Comparison of ENCODE assay signal across 12 cellular contexts in the genomic region with DNA sequence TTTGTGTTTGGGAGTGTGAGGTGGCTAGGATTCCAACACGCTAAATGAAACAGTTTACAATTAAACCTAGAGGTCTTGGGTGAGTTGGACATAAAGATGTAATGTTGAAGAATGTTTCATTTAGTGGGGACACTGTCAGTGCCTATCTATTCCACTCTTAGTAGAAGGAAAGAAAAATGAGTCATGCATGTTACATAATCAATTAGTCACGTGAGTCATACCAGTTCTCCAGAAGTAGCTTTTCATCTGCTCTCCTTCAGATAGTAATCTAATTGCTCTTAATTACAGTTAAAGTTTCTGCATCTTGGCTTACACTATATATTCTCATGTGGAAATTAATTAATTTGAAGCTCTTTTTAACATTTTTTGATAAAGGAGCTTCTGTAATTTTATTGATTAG.
DNase-seq lines count a peak whose midpoint lies in the region; ATAC-seq, FAIRE-seq and TF ChIP-seq lines count a peak whose summit lies in the region.
"Had no signal": no experiment of that assay in that cellular context is flagged by ENCODE, and none has a peak within 500 bp of the region (broad histone marks: within the 10 kb centered on the region; RNA-seq: fewer than 3 reads in every experiment).

No MANE protein-coding gene starts in this region.

- no peak overlapping the region for H2BK15ac ChIP-seq in mesendoderm (replicated peaks; ENCODE audit: low read depth)

- H3K9me3 ChIP-seq in GM12878 (replicated peaks; ENCODE audit: control insufficient read depth, insufficient read depth, low read length): no peaks in the 10 kb centered on the region; the same call in 2 of the 3 replicates
- H3K9me3 ChIP-seq in BE2C: no peaks in the 10 kb centered on the region
- H3K9me3 ChIP-seq: upper lobe of left lung had no signal

- H4K8ac ChIP-seq in mesendoderm (ENCODE audit: low read depth, low read length): no peak overlapping the region

- no peak overlapping the region for H2AFZ ChIP-seq in GM12878 (ENCODE audit: control insufficient read depth, low read depth, low read length)

- H4K20me1 ChIP-seq in GM12878 (ENCODE audit: control insufficient read depth, insufficient read depth): no peaks in the 10 kb centered on the region

- H3K4me1 ChIP-seq in GM12878 (ENCODE audit: control insufficient read depth, insufficient read depth, low read length) (no peaks in the 10 kb centered on the region), mesendoderm (ENCODE audit: control insufficient read depth, low read depth, low read length) (peaks cover 6% of the 10 kb centered on the region), BE2C (no peaks in the 10 kb centered on the region)
- H3K4me1 ChIP-seq: upper lobe of left lung had no signal

- H3K4me2 ChIP-seq in GM12878 (ENCODE audit: control insufficient read depth, insufficient read depth) (no peak overlapping the region), mesendoderm (ENCODE audit: low read length) (no peak overlapping the region)

- H3K36me3 ChIP-seq in GM12878 (ENCODE audit: control insufficient read depth in 2 of 2, insufficient read depth in 2 of 2, low read length in 1 of 2) (no peaks in the 10 kb centered on the region), mesendoderm (ENCODE audit: control insufficient read depth, insufficient read depth, low read length) (no peaks in the 10 kb centered on the region), BE2C (no peaks in the 10 kb centered on the region)
- H3K36me3 ChIP-seq: upper lobe of left lung had no signal

- H3K27me3 ChIP-seq in GM12878 (replicated peaks in 1 of 2; ENCODE audit: control insufficient read depth in 2 of 2, insufficient read depth in 2 of 2, low read length in 1 of 2) (no peaks in the 10 kb centered on the region), mesendoderm (ENCODE audit: insufficient read depth, low read length, poor library complexity) (no peaks in the 10 kb centered on the region), BE2C (no peaks in the 10 kb centered on the region)
- H3K27me3 ChIP-seq: upper lobe of left lung had no signal

- no peak overlapping the region for H3K23ac ChIP-seq in mesendoderm (ENCODE audit: low read length)

- H3K4me3 ChIP-seq in GM12878 (no peak overlapping the region), mesendoderm (ENCODE audit: low read length) (no peak overlapping the region), BE2C (ENCODE audit: low read depth, low read length) (no peak overlapping the region)
- H3K4me3 ChIP-seq: upper lobe of left lung had no signal

- 0% methylated on average over 2 of the region's 2 CpGs for WGBS in GM12878 (ENCODE audit: insufficient coverage, insufficient replicate concordance, low lambda C conversion rate, missing lambda C conversion rate)
- no CpG with 5 or more reads among the region's 2 CpGs for WGBS in mesendoderm (ENCODE audit: extremely low coverage, insufficient coverage, low lambda C conversion rate)

- no peak for FAIRE-seq in GM12878 (lab: Jason Lieb, UNC)

- SMC1A ChIA-PET in GM12878 (lab: Charles Lee; ENCODE audit: uncharacterized antibody, unreplicated experiment): interaction anchor here (0.9 to 1.6 kb wide), 4 partner anchors 18 to 194 kb away, joined by 3 to 4 read pairs (median 3); no protein-coding TSS in a partner anchor

- H3K9ac ChIP-seq in GM12878 (ENCODE audit: control insufficient read depth, insufficient read depth, low read length): no peak overlapping the region
- H3K9ac ChIP-seq in mesendoderm (ENCODE audit: low read length): no peak overlapping the region

- TF ChIP-seq RAD21 in GM12878 (IDR thresholded peaks at IDR 0.05; ENCODE audit: insufficient read depth, low read depth, low read length): no peak

- no peaks in the 10 kb centered on the region for H3K79me2 ChIP-seq in GM12878 (ENCODE audit: control insufficient read depth, insufficient read depth, low read length)
- no peaks in the 10 kb centered on the region for H3K79me2 ChIP-seq in mesendoderm (ENCODE audit: control insufficient read depth, insufficient read depth, low read length)

- no TSS peak for BruUV-seq in GM12878 (replicated peaks; lab: Mats Ljungman, UMichigan)

- TF ChIP-seq POLR2A in GM12878 (IDR thresholded peaks at IDR 0.05; ENCODE audit: low read depth, low read length): no peak

- H3K79me1 ChIP-seq in mesendoderm (ENCODE audit: low read length): no peaks in the 10 kb centered on the region

- no peak overlapping the region for H3K4ac ChIP-seq in mesendoderm (ENCODE audit: low read depth, low read length)

- no peak overlapping the region for H2BK5ac ChIP-seq in mesendoderm (ENCODE audit: low read length)

- no peak for TF ChIP-seq EP300 in GM12878 (IDR thresholded peaks at IDR 0.05; ENCODE audit: borderline replicate concordance in 1 of 2, control insufficient read depth in 1 of 2, low read depth in 2 of 2, low read length in 2 of 2)

- H3K27ac ChIP-seq in GM12878 (ENCODE audit: control insufficient read depth, insufficient read depth): no peak overlapping the region
- H3K27ac ChIP-seq in mesendoderm (ENCODE audit: low read depth, low read length): no peak overlapping the region
- H3K27ac ChIP-seq: upper lobe of left lung had no signal

- no peak overlapping the region for H3K56ac ChIP-seq in mesendoderm (ENCODE audit: low read length)

- intact Hi-C loops in GM12878 (cut with micrococcal nuclease; ENCODE audit: unreplicated experiment): no loop called here

- in situ Hi-C loops in GM12878 (cut with MboI): no loop called here

- RAD21 ChIA-PET in GM12878 (lab: Charles Lee; ENCODE audit: unreplicated experiment): no interaction called here

- TF ChIP-seq CTCF in GM12878 (IDR thresholded peaks at IDR 0.05 in 2 of 3, conservative IDR thresholded peaks at IDR 0.05 in 1 of 3; ENCODE audit: control insufficient read depth in 2 of 3, extremely low read depth in 1 of 3, insufficient read depth in 1 of 3, low read depth in 3 of 3, low read length in 3 of 3) (no peak), BE2C (IDR thresholded peaks at IDR 0.05; ENCODE audit: low read depth, low read length) (no peak)

- ATAC-seq in GM12878: 0 out of 3 replicates have a peak, but pooled peaks have one; percentile 15
- no peak for ATAC-seq in GM21381 (IDR thresholded peaks at IDR 0.05; ENCODE audit: unreplicated experiment)

- POLR2A ChIA-PET in GM12878 (lab: Charles Lee) (no interaction called here), HEK293T (lab: Yijun Ruan, JAX) (no interaction called here)

- no peak overlapping the region for H2BK120ac ChIP-seq in mesendoderm (ENCODE audit: low read depth, low read length)

- no peak overlapping the region for H2AK5ac ChIP-seq in mesendoderm (ENCODE audit: low read length)

- no peak overlapping the region for H3K18ac ChIP-seq in mesendoderm (ENCODE audit: low read length)

- DNase-seq in EL: peak; percentile 47
- DNase-seq in LoVo (ENCODE audit: low spot score): peak; percentile 38
- no peak for DNase-seq in GM12878 (ENCODE audit: low read depth, low spot score)
- DNase-seq in mesendoderm: peak; percentile 60
- DNase-seq in activated CD8-positive, alpha-beta memory T cell treated with anti-CD3 and anti-CD28 coated beads, Interleukin-2, amount 50 U/mL, for 4 hours: no peak
- no peak for DNase-seq in BE2C
- no peak for DNase-seq in HEK293T (ENCODE audit: extremely low spot score)
- DNase-seq: H9, immature natural killer cell, NCI-H2171 treated with DMSO at 0.1 percent for 48 hours, upper lobe of left lung had no signal

- CTCF ChIA-PET in GM12878 (lab: Yijun Ruan, JAX): interaction anchor here (0.6 to 2.2 kb wide), 5 partner anchors 9 to 145 kb away, joined by 3 to 8 read pairs (median 3); no protein-coding TSS in a partner anchor
- CTCF ChIA-PET in HEK293T (lab: Yijun Ruan, JAX): no interaction called here

- no peak overlapping the region for H4K5ac ChIP-seq in mesendoderm (ENCODE audit: low read length)

TF ChIP-seq in GM12878, 131 proteins besides CTCF, POLR2A, EP300 and RAD21:
- peak; percentile 26; the same call in 1 of the 2 replicates for TF ChIP-seq JUNB (IDR thresholded peaks at IDR 0.05)
- TF ChIP-seq, protein P1, sequence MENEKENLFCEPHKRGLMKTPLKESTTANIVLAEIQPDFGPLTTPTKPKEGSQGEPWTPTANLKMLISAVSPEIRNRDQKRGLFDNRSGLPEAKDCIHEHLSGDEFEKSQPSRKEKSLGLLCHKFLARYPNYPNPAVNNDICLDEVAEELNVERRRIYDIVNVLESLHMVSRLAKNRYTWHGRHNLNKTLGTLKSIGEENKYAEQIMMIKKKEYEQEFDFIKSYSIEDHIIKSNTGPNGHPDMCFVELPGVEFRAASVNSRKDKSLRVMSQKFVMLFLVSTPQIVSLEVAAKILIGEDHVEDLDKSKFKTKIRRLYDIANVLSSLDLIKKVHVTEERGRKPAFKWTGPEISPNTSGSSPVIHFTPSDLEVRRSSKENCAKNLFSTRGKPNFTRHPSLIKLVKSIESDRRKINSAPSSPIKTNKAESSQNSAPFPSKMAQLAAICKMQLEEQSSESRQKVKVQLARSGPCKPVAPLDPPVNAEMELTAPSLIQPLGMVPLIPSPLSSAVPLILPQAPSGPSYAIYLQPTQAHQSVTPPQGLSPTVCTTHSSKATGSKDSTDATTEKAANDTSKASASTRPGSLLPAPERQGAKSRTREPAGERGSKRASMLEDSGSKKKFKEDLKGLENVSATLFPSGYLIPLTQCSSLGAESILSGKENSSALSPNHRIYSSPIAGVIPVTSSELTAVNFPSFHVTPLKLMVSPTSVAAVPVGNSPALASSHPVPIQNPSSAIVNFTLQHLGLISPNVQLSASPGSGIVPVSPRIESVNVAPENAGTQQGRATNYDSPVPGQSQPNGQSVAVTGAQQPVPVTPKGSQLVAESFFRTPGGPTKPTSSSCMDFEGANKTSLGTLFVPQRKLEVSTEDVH (IDR thresholded peaks at IDR 0.05; ENCODE audit: low read depth, partially characterized antibody): no peak

TF ChIP-seq in HEK293T, 16 proteins besides CTCF, POLR2A, EP300 and RAD21:
- no peak for TF ChIP-seq SP1 (IDR thresholded peaks at IDR 0.05)

Comparison
In these comparisons a context has a peak if more than half of its experiments do, and no peak if none do; other contexts are left out.
1. DNase-seq: peak in EL (single experiment), LoVo (single experiment) and mesendoderm (single experiment); none in GM12878 (single experiment), activated CD8-positive, alpha-beta memory T cell treated with anti-CD3 and anti-CD28 coated beads, Interleukin-2, amount 50 U/mL, for 4 hours (single experiment), BE2C (single experiment) and HEK293T (single experiment).